In genomic region chr18:57052759-57053158, GRCh38 we compare ENCODE assay signal across 18 cellular contexts.
"Had no signal": no experiment of that assay in that cellular context is flagged by ENCODE, and none has a peak within 500 bp of the region (broad histone marks: within the 10 kb centered on the region; RNA-seq: fewer than 3 reads in every experiment).

No MANE protein-coding gene starts in this region.

- H3K9me3 ChIP-seq: esophagus squamous epithelium, gastroesophageal sphincter, ovary, right atrium auricular region, suprapubic skin, thyroid gland, upper lobe of left lung had no signal

- H3K27ac ChIP-seq: esophagus squamous epithelium, gastroesophageal sphincter, neural progenitor cell, ovary, right atrium auricular region, suprapubic skin, thyroid gland, upper lobe of left lung had no signal

- H3K4me2 ChIP-seq: neural progenitor cell, smooth muscle cell had no signal

- H3K9ac ChIP-seq: neural progenitor cell had no signal

- H3K27me3 ChIP-seq: esophagus squamous epithelium, gastroesophageal sphincter, neural progenitor cell, ovary, right atrium auricular region, suprapubic skin, thyroid gland, upper lobe of left lung had no signal

- H3K36me3 ChIP-seq: esophagus squamous epithelium, gastroesophageal sphincter, neural progenitor cell, ovary, right atrium auricular region, suprapubic skin, thyroid gland, upper lobe of left lung had no signal

- DNase-seq: esophagus squamous epithelium; foreskin fibroblast; kidney glomerular epithelial cell; left ventricle myocardium superior; mesendoderm; natural killer cell; ovary; stimulated activated CD4-positive, alpha-beta T cell treated with anti-CD3 and anti-CD28 coated beads, Interleukin-2, amount 100 ng/mL, for 48 hours; stimulated activated CD8-positive, alpha-beta memory T cell treated with anti-CD3 and anti-CD28 coated beads, Interleukin-4, amount 100 ng/mL, for 48 hours; stimulated activated naive CD8-positive, alpha-beta T cell treated with anti-CD3 and anti-CD28 coated beads, Interleukin-15, Interleukin-2, amounts not matched to agents 100 U/mL and 50 U/mL, for 24 hours; thyroid gland; upper lobe of left lung had no signal

- ATAC-seq: gastroesophageal sphincter; left ventricle myocardium superior; natural killer cell; stimulated activated effector memory CD8-positive, alpha-beta T cell treated with anti-CD3 and anti-CD28 coated beads, Interleukin-12 subunit alpha, Interleukin-12 subunit beta, amount 100 ng/mL, for 72 hours; stimulated activated naive CD8-positive, alpha-beta T cell treated with anti-CD3 and anti-CD28 coated beads, Interleukin-15, Interleukin-2, amounts not matched to agents 100 U/mL and 50 U/mL, for 24 hours had no signal

- H3K4me3 ChIP-seq: esophagus squamous epithelium, gastroesophageal sphincter, neural progenitor cell, ovary, right atrium auricular region, smooth muscle cell, suprapubic skin, thyroid gland, upper lobe of left lung had no signal

- H3K4me1 ChIP-seq: esophagus squamous epithelium, gastroesophageal sphincter, right atrium auricular region, suprapubic skin, thyroid gland, upper lobe of left lung had no signal

- H2AFZ ChIP-seq: neural progenitor cell had no signal
